Comparison of ENCODE assay signal across 17 cellular contexts in genomic region chr5:80231693-80232092, GRCh38. TPM values are rescaled to one million over a fixed set of nuclear protein-coding genes. Genes with fewer than 3 reads are reported as not detected.
DNase-seq lines count a peak whose midpoint lies in the region; ATAC-seq, FAIRE-seq and TF ChIP-seq lines count a peak whose summit lies in the region.
"Had no signal": no experiment of that assay in that cellular context is flagged by ENCODE, and none has a peak within 500 bp of the region (broad histone marks: within the 10 kb centered on the region; RNA-seq: fewer than 3 reads in every experiment).

No MANE protein-coding gene starts in this region.

- H3K27ac ChIP-seq in HepG2 (ENCODE audit: extremely low read length, insufficient read depth, low read length): peak overlapping the region; percentile 8
- H3K27ac ChIP-seq in ascending aorta: no peak overlapping the region
- H3K27ac ChIP-seq: esophagus muscularis mucosa had no signal

- peak overlapping the region; percentile 89 for H3K27ac Mint-ChIP-seq in activated naive CD4-positive, alpha-beta T cell treated with anti-CD3 and anti-CD28 coated beads, Interleukin-2, amount 50 U/mL, for 24 hours
- H3K27ac Mint-ChIP-seq in activated naive CD8-positive, alpha-beta T cell treated with anti-CD3 and anti-CD28 coated beads for 36 hours: peak overlapping the region; percentile 76
- peak overlapping the region; percentile 73 for H3K27ac Mint-ChIP-seq in stimulated activated naive B cell treated with anti-CD40 and anti-IgM and Interleukin-4, amounts not matched to agents 10 μg/mL and 1 μg/mL and 100 μg/mL, for 72 hours
- H3K27ac Mint-ChIP-seq: natural killer cell had no signal

- peaks cover 5% of the 10 kb centered on the region for H3K36me3 Mint-ChIP-seq in activated naive CD4-positive, alpha-beta T cell treated with anti-CD3 and anti-CD28 coated beads, Interleukin-2, amount 50 U/mL, for 24 hours
- H3K36me3 Mint-ChIP-seq in activated naive CD8-positive, alpha-beta T cell treated with anti-CD3 and anti-CD28 coated beads for 36 hours: peaks cover 11% of the 10 kb centered on the region
- peaks cover under 1 to 8% of the 10 kb centered on the region in 2 donors for H3K36me3 Mint-ChIP-seq in stimulated activated naive B cell treated with anti-CD40 and anti-IgM and Interleukin-4, amounts not matched to agents 10 μg/mL and 1 μg/mL and 100 μg/mL, for 72 hours
- H3K36me3 Mint-ChIP-seq: natural killer cell had no signal

- DNase-seq in activated naive CD4-positive, alpha-beta T cell treated with Interleukin-2 at 50 U/mL for 16 hours: no peak
- DNase-seq in activated naive CD8-positive, alpha-beta T cell treated with anti-CD3 and anti-CD28 coated beads for 36 hours: no peak
- DNase-seq in HepG2 (ENCODE audit: low spot score) (no peak), NCI-H2196 (lab: John Stamatoyannopoulos, UW; ENCODE audit: unreplicated experiment) (no peak), ascending aorta (ENCODE audit: low spot score in 2 of 2) (no peak)
- no peak for DNase-seq in stimulated activated naive B cell treated with anti-CD40 and anti-IgM and Interleukin-4, amounts not matched to agents 10 μg/mL and 1 μg/mL and 100 μg/mL, for 72 hours
- DNase-seq: natural killer cell; NCI-H1417 treated with DMSO at 0.1 percent for 48 hours; NCI-H2227 treated with DMSO at 0.1 percent for 48 hours; RPMI8226; stimulated activated CD4-positive, alpha-beta T cell treated with anti-CD3 and anti-CD28 coated beads, Interleukin-15, amount 100 ng/mL, for 24 hours; stomach had no signal

- H3K4me1 ChIP-seq in HepG2 (ENCODE audit: insufficient read depth, low read length) (peaks cover 49% of the 10 kb centered on the region), ascending aorta (no peaks in the 10 kb centered on the region)

- H3K4me2 ChIP-seq in HepG2 (ENCODE audit: low read depth, low read length): no peak overlapping the region

- no peak for FAIRE-seq in HepG2 (lab: Jason Lieb, UNC)
- FAIRE-seq: HTR-8/SVneo had no signal

- H3K4me1 Mint-ChIP-seq in activated naive CD4-positive, alpha-beta T cell treated with anti-CD3 and anti-CD28 coated beads, Interleukin-2, amount 50 U/mL, for 24 hours: peaks cover 75% of the 10 kb centered on the region
- H3K4me1 Mint-ChIP-seq in activated naive CD8-positive, alpha-beta T cell treated with anti-CD3 and anti-CD28 coated beads for 36 hours: peaks cover 72% of the 10 kb centered on the region
- peaks cover 16 to 33% of the 10 kb centered on the region in 2 donors for H3K4me1 Mint-ChIP-seq in stimulated activated naive B cell treated with anti-CD40 and anti-IgM and Interleukin-4, amounts not matched to agents 10 μg/mL and 1 μg/mL and 100 μg/mL, for 72 hours

- no peaks in the 10 kb centered on the region for H3K27me3 Mint-ChIP-seq in activated naive CD4-positive, alpha-beta T cell treated with anti-CD3 and anti-CD28 coated beads, Interleukin-2, amount 50 U/mL, for 24 hours
- no peaks in the 10 kb centered on the region for H3K27me3 Mint-ChIP-seq in activated naive CD8-positive, alpha-beta T cell treated with anti-CD3 and anti-CD28 coated beads for 36 hours
- no peaks in the 10 kb centered on the region for H3K27me3 Mint-ChIP-seq in stimulated activated naive B cell treated with anti-CD40 and anti-IgM and Interleukin-4, amounts not matched to agents 10 μg/mL and 1 μg/mL and 100 μg/mL, for 72 hours

- H3K4me3 ChIP-seq in HepG2 (replicated peaks in 1 of 3; ENCODE audit: insufficient read depth in 1 of 3, low read depth in 2 of 3, low read length in 3 of 3): no peak overlapping the region
- H3K4me3 ChIP-seq in ascending aorta: no peak overlapping the region
- H3K4me3 ChIP-seq: esophagus muscularis mucosa, stomach had no signal

- no peaks in the 10 kb centered on the region for H3K9me3 Mint-ChIP-seq in activated naive CD4-positive, alpha-beta T cell treated with anti-CD3 and anti-CD28 coated beads, Interleukin-2, amount 50 U/mL, for 24 hours
- H3K9me3 Mint-ChIP-seq in activated naive CD8-positive, alpha-beta T cell treated with anti-CD3 and anti-CD28 coated beads for 36 hours: no peaks in the 10 kb centered on the region
- peaks cover 0 to 1% of the 10 kb centered on the region in 2 donors for H3K9me3 Mint-ChIP-seq in stimulated activated naive B cell treated with anti-CD40 and anti-IgM and Interleukin-4, amounts not matched to agents 10 μg/mL and 1 μg/mL and 100 μg/mL, for 72 hours
- H3K9me3 Mint-ChIP-seq: natural killer cell had no signal

- TF ChIP-seq EP300 in HepG2 (IDR thresholded peaks at IDR 0.05; ENCODE audit: low read depth in 2 of 2, low read length in 2 of 2) (no peak), HepG2 (CRISPR knock-in tag; IDR thresholded peaks at IDR 0.05; ENCODE audit: borderline replicate concordance) (no peak)

- H4K20me1 ChIP-seq in HepG2 (ENCODE audit: insufficient read depth, low read length): no peaks in the 10 kb centered on the region

- 100% methylated on average over 1 of the region's 1 CpG for WGBS in HepG2 (ENCODE audit: low lambda C conversion rate)

- TF ChIP-seq POLR2A in HepG2 (IDR thresholded peaks at IDR 0.05; ENCODE audit: insufficient read depth in 1 of 2, low read depth in 2 of 2, low read length in 2 of 2): no peak

- intact Hi-C loops in HepG2 (cut with micrococcal nuclease; ENCODE audit: unreplicated experiment) (no loop called here), ascending aorta (cut with DNase I) (no loop called here)

- BruUV-seq in HepG2 (replicated peaks; lab: Mats Ljungman, UMichigan): no TSS peak

- ATAC-seq in HepG2: no peak
- ATAC-seq in stimulated activated naive B cell treated with anti-CD40 and anti-IgM and Interleukin-4, amounts not matched to agents 10 μg/mL and 1 μg/mL and 100 μg/mL, for 72 hours (replicated peaks): no peak
- ATAC-seq in esophagus mucosa: no peak
- ATAC-seq: HCT116, natural killer cell had no signal

- TF ChIP-seq RAD21 in HepG2 (CRISPR knock-in tag; IDR thresholded peaks at IDR 0.05): no peak

- POLR2A ChIA-PET in HepG2 (lab: Yijun Ruan, JAX): interaction anchor here (0.7 to 3.0 kb wide), 4 partner anchors 8 to 47 kb away, joined by 3 to 22 read pairs (median 10); partner anchors contain the start of gene SERINC5

- in situ Hi-C loops in HepG2 (cut with HindIII; ENCODE audit: extremely low pct_ligation_motif_present, low pct_unique_long_range_greater_than_20kb): no loop called here

- no peaks in the 10 kb centered on the region for H3K36me3 ChIP-seq in HepG2 (replicated peaks in 1 of 2; ENCODE audit: control insufficient read depth in 1 of 2, insufficient read depth in 2 of 2, low read length in 2 of 2)
- no peaks in the 10 kb centered on the region for H3K36me3 ChIP-seq in ascending aorta
- H3K36me3 ChIP-seq: esophagus muscularis mucosa, stomach had no signal

- CTCF ChIA-PET in HepG2 (lab: Yijun Ruan, JAX; ENCODE audit: low intra/inter-chr PET ratio, low total read pairs): no interaction called here

- H2AFZ ChIP-seq in HepG2 (ENCODE audit: low read length): no peak overlapping the region

- no peak for TF ChIP-seq CTCF in HepG2 (CRISPR knock-in tag; IDR thresholded peaks at IDR 0.05)
- no peak for TF ChIP-seq CTCF in ascending aorta (IDR thresholded peaks at IDR 0.05)

- H3K27me3 ChIP-seq in HepG2 (ENCODE audit: control insufficient read depth in 1 of 2, insufficient read depth in 2 of 2, low read length in 2 of 2) (no peaks in the 10 kb centered on the region), ascending aorta (no peaks in the 10 kb centered on the region)
- H3K27me3 ChIP-seq: esophagus muscularis mucosa, stomach had no signal

- H3K79me2 ChIP-seq in HepG2 (ENCODE audit: insufficient read depth, low read length): peaks cover 64% of the 10 kb centered on the region

- no peaks in the 10 kb centered on the region for H3K9me3 ChIP-seq in HepG2 (ENCODE audit: low read length)
- no peaks in the 10 kb centered on the region for H3K9me3 ChIP-seq in ascending aorta
- H3K9me3 ChIP-seq: esophagus muscularis mucosa, stomach had no signal

- peak overlapping the region; percentile 20 for H3K4me3 Mint-ChIP-seq in activated naive CD4-positive, alpha-beta T cell treated with anti-CD3 and anti-CD28 coated beads, Interleukin-2, amount 50 U/mL, for 24 hours
- H3K4me3 Mint-ChIP-seq in activated naive CD8-positive, alpha-beta T cell treated with anti-CD3 and anti-CD28 coated beads for 36 hours: no peak overlapping the region
- no peak overlapping the region for H3K4me3 Mint-ChIP-seq in stimulated activated naive B cell treated with anti-CD40 and anti-IgM and Interleukin-4, amounts not matched to agents 10 μg/mL and 1 μg/mL and 100 μg/mL, for 72 hours
- H3K4me3 Mint-ChIP-seq: natural killer cell had no signal

- H3K9ac ChIP-seq in HepG2 (ENCODE audit: insufficient read depth, low read depth, low read length): no peak overlapping the region

RNA-seq across cellular contexts. Expression of gene SERINC5, which starts 24.2 kb away (rescaled TPM):
- 10 to 100 TPM; 22.0 to 25.1 TPM for total RNA-seq in activated naive CD8-positive, alpha-beta T cell treated with anti-CD3 and anti-CD28 coated beads for 36 hours
- total RNA-seq in HepG2 (2016; rRNA removed; fragmentation: Illumina TruSeq; extraction: Trizol): 22.8 and 23.1 TPM in 2 replicates
- 5.4 and 6.5 TPM in 2 replicates for total RNA-seq in HepG2 (2016; cell fraction: cytosol; rRNA removed; fragmentation: Illumina TruSeq; extraction: Trizol; ENCODE audit: low read depth)
- total RNA-seq in HepG2 (2016; cell fraction: insoluble cytoplasmic fraction; rRNA removed; fragmentation: Illumina TruSeq; extraction: Trizol): 21.5 and 23.8 TPM in 2 replicates
- 9.0 and 9.4 TPM in 2 replicates for total RNA-seq in HepG2 (2016; cell fraction: membrane; rRNA removed; fragmentation: Illumina TruSeq; extraction: Trizol)
- total RNA-seq in HepG2 (2016; cell fraction: nucleus; rRNA removed; fragmentation: Illumina TruSeq; extraction: Trizol): 33.8 and 36.7 TPM in 2 replicates
- 17.3 TPM in 2 replicates for polyA plus RNA-seq in HepG2 (2011; rRNA removed)
- 12.6 and 17.2 TPM in 2 replicates for polyA plus RNA-seq in HepG2 (2011; cell fraction: cytosol; rRNA removed)
- polyA plus RNA-seq in HepG2 (2011; cell fraction: nucleus; rRNA removed): 7.1 and 8.9 TPM in 2 replicates
- 19.5 and 21.6 TPM in 2 replicates for polyA plus RNA-seq in HepG2 (2012)
- 0.84 and 0.86 TPM in 2 replicates for polyA plus RNA-seq in HepG2 (2016; cell fraction: cytosol; fragmentation: Illumina TruSeq; extraction: Trizol; ENCODE audit: low read depth)
- polyA plus RNA-seq in HepG2 (2016; cell fraction: insoluble cytoplasmic fraction; fragmentation: Illumina TruSeq; extraction: Trizol; ENCODE audit: low read depth): 9.7 and 9.9 TPM in 2 replicates
- 2.2 and 3.1 TPM in 2 replicates for polyA plus RNA-seq in HepG2 (2016; cell fraction: membrane; fragmentation: Illumina TruSeq; extraction: Trizol; ENCODE audit: low read depth)
- 20.5 and 22.1 TPM in 2 replicates for polyA plus RNA-seq in HepG2 (2016; cell fraction: nucleus; fragmentation: Illumina TruSeq; extraction: Trizol; ENCODE audit: insufficient read depth, low read depth)
- polyA minus RNA-seq in HepG2 (2011; rRNA and poly(A)+ RNA removed; ENCODE audit: low replicate concordance): 6.4 and 56.6 TPM in 2 replicates
- polyA minus RNA-seq in HepG2 (2011; cell fraction: cytosol; rRNA and poly(A)+ RNA removed): 25.1 and 29.5 TPM in 2 replicates
- polyA minus RNA-seq in HepG2 (2011; cell fraction: nucleus; rRNA and poly(A)+ RNA removed): 22.3 and 25.4 TPM in 2 replicates
- 71.3 TPM for total RNA-seq in esophagus mucosa
- 3.4 TPM for total RNA-seq in ascending aorta
